Comparison of ENCODE assay signal across 18 cellular contexts in the genomic region with DNA sequence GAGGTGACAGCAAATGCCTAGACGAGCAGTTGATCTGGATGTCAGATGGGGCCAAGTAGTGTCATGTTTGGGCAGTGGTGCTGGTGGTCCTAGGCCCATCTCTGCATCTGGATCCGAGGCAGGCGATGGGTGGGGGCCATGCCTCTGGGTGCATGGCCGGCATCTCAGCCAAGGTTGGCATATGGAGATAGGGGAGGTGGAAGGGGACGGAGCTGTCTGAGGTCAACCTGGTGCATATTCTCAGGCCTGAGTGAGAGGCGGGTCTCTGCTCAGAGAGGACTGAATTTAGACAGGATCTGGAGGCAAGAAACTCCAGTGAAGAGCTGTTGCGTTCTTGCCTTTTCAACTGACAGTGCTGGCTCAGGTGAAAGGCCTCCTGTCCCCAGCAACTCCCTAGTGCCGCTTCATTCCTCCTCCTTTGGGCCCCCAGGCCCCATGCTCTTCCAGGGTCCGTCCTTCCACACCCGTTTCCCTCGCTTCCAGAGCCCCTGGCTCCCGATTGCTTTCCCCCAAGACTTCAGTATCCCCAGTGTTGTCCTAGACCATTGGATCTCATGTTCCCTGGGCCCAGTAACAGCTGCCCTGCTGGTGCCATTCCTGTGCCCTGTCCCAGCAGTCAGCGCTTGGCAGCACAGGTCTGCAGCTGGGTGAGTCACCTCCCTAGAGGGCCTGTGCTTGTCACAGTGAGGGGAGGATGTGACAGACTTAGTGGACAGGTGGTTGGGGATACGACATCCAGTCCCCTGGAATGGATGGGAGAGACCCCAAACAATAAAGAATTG. TPM values are rescaled to one million over a fixed set of nuclear protein-coding genes. Genes with fewer than 3 reads are reported as not detected.
DNase-seq lines count a peak whose midpoint lies in the region; ATAC-seq and TF ChIP-seq lines count a peak whose summit lies in the region.
"Had no signal": no experiment of that assay in that cellular context is flagged by ENCODE, and none has a peak within 500 bp of the region (broad histone marks: within the 10 kb centered on the region; RNA-seq: fewer than 3 reads in every experiment).

No MANE protein-coding gene starts in this region.

- no peaks in the 10 kb centered on the region for H3F3A ChIP-seq in PC-3 (ENCODE audit: low read length, unreplicated experiment)

- no peaks in the 10 kb centered on the region for H3K9me3 Mint-ChIP-seq in nephron progenitor cell

- no peak for TF ChIP-seq POLR2A in spleen (IDR thresholded peaks at IDR 0.05)

- peaks cover 68% of the 10 kb centered on the region for H3K36me3 Mint-ChIP-seq in nephron progenitor cell (ENCODE audit: low read depth)

- no peak overlapping the region for H3K4me2 ChIP-seq in PC-3 (ENCODE audit: low read length)
- H3K4me2 ChIP-seq: SK-N-SH had no signal

- peaks cover 47% of the 10 kb centered on the region for H3K4me1 Mint-ChIP-seq in nephron progenitor cell

- POLR2A ChIA-PET in PC-3 (lab: Charles Lee; ENCODE audit: unreplicated experiment) = no interaction called here

- ATAC-seq in PC-3 = peak; percentile 51
- ATAC-seq in HG03354 (IDR thresholded peaks at IDR 0.05; ENCODE audit: poor library complexity, severe bottlenecking, unreplicated experiment) = no peak
- ATAC-seq in HG02884 (IDR thresholded peaks at IDR 0.05; ENCODE audit: unreplicated experiment) = no peak

- H3K27me3 ChIP-seq in PC-3 (ENCODE audit: low read length) (no peaks in the 10 kb centered on the region), spleen (replicated peaks in 1 of 7) (no peaks in the 10 kb centered on the region)

- 0 out of 2 replicates have a peak, but pooled peaks have one; percentile 1 for TF ChIP-seq CTCF in GM12875 (IDR thresholded peaks at IDR 0.05; ENCODE audit: borderline replicate concordance, insufficient read depth, low read depth, low read length)
- TF ChIP-seq CTCF in PC-3 (conservative IDR thresholded peaks at IDR 0.05; ENCODE audit: low read depth, low read length) = no peak
- no peak for TF ChIP-seq CTCF in nephron progenitor cell (IDR thresholded peaks at IDR 0.05)
- no peak for TF ChIP-seq CTCF in spleen (IDR thresholded peaks at IDR 0.05 in 8 of 11, conservative IDR thresholded peaks at IDR 0.05 in 3 of 11)

- H3K36me3 ChIP-seq in PC-3 (ENCODE audit: low read depth, low read length) (peaks cover 2% of the 10 kb centered on the region; the same call in 1 of the 2 replicates), spleen (peaks cover 0 to 100% (median 53%) of the 10 kb centered on the region in 6 donors)

- no peaks in the 10 kb centered on the region for H3K4me1 ChIP-seq in PC-3 (ENCODE audit: insufficient read depth, low read length)
- H3K4me1 ChIP-seq in spleen = peaks cover 0 to 11% (median 2%) of the 10 kb centered on the region in 6 donors
- H3K4me1 ChIP-seq: HAP-1 had no signal

- H3K4me3 Mint-ChIP-seq in nephron progenitor cell = no peak overlapping the region

- DNase-seq in PC-3 (no peak), nephron progenitor cell (no peak), spleen (peak; percentile 51)
- DNase-seq in activated CD4-positive, alpha-beta T cell treated with anti-CD3 and anti-CD28 coated beads for 4 hours = no peak
- DNase-seq: DMS79; GM23248; KG1; NCI-H1694 treated with DMSO at 0.1 percent for 48 hours; NCI-H748 treated with DMSO at 0.1 percent for 48 hours; NK-92 treated with Interleukin-12 subunit alpha and Interleukin-12 subunit beta, amount 100 ng/mL, for 24 hours; SHP77 treated with DMSO at 0.1 percent for 48 hours; SK-N-SH had no signal

- no peaks in the 10 kb centered on the region for H4K20me1 ChIP-seq in PC-3 (ENCODE audit: low read length)

- H3K79me2 ChIP-seq in PC-3 (ENCODE audit: low read length) = no peaks in the 10 kb centered on the region

- H3K4me3 ChIP-seq in GM12875 (ENCODE audit: low read depth, low read length) (no peak overlapping the region), PC-3 (ENCODE audit: low read length) (no peak overlapping the region), spleen (no peak overlapping the region)
- H3K4me3 ChIP-seq: GM23248, HAP-1 had no signal

- no TSS peak for BruUV-seq in PC-3 (replicated peaks; lab: Mats Ljungman, UMichigan)

- peak overlapping the region; percentile 45 for H3K27ac Mint-ChIP-seq in nephron progenitor cell

- CTCF ChIA-PET in PC-3 (lab: Charles Lee) = interaction anchor here (0.6 kb wide), 1 partner anchor 35 kb away, joined by 5 read pairs; no protein-coding TSS in a partner anchor

- intact Hi-C loops in PC-3 (cut with micrococcal nuclease) (no loop called here), spleen (cut with DNase I; ENCODE audit: low total_unique reads) (no loop called here)

- no peak overlapping the region for H3K27ac ChIP-seq in PC-3 (ENCODE audit: low read length)
- no peak overlapping the region for H3K27ac ChIP-seq in spleen
- H3K27ac ChIP-seq: C4-2B, GM23248 had no signal

- WGBS in spleen, 5 donors = 92 to 97% (median 94%) methylated on average over 13 to 14 of the region's 14 CpGs

- H2AFZ ChIP-seq in PC-3 (ENCODE audit: low read length) = no peak overlapping the region
- H2AFZ ChIP-seq: GM23248 had no signal

- H3K27me3 Mint-ChIP-seq in nephron progenitor cell (ENCODE audit: low read depth, poor library complexity) = peaks cover 60% of the 10 kb centered on the region

- no peaks in the 10 kb centered on the region for H3K9me3 ChIP-seq in PC-3 (ENCODE audit: low read length)
- no peaks in the 10 kb centered on the region for H3K9me3 ChIP-seq in spleen
- H3K9me3 ChIP-seq: HAP-1, SK-N-SH had no signal

- H3K9ac ChIP-seq in PC-3 (ENCODE audit: low read length) = no peak overlapping the region
- H3K9ac ChIP-seq: GM23248, SK-N-SH had no signal

- H3K9me2 ChIP-seq in PC-3 (replicated peaks; ENCODE audit: low read length) = no peaks in the 10 kb centered on the region
- H3K9me2 ChIP-seq: SK-N-SH had no signal

RNA-seq across cellular contexts. Expression of gene GBX1, which starts 32.6 kb away (rescaled TPM):
- total RNA-seq in PC-3 (2014; rRNA removed) (not detected in 2 replicates), spleen (not detected)
- not detected for polyA plus RNA-seq in spleen
- total RNA-seq: GM23248, NCI-H460 had no signal
- polyA plus RNA-seq: GM23248, SK-N-SH had no signal

RNA-seq across cellular contexts. Expression of gene AGAP3, which starts 48.7 kb away (rescaled TPM):
- total RNA-seq in PC-3 (2014; rRNA removed) = 53.5 and 88.2 TPM in 2 replicates
- total RNA-seq in spleen = 10 to 100 TPM; 43.2 to 94.4 (median 73.0) TPM
- 10 to 100 TPM; 21.8 to 79.1 (median 51.2) TPM for polyA plus RNA-seq in spleen

RNA-seq across cellular contexts. Expression of gene TMUB1, which starts 51.6 kb away (rescaled TPM):
- 52.1 and 71.6 TPM in 2 replicates for total RNA-seq in PC-3 (2014; rRNA removed)
- 10 to 100 TPM; 27.1 to 47.8 (median 38.2) TPM for total RNA-seq in spleen
- polyA plus RNA-seq in spleen = 10 to 100 TPM; 43.0 to 73.4 (median 45.9) TPM

RNA-seq across cellular contexts. Expression of gene ASB10, which starts 52.1 kb away (rescaled TPM):
- total RNA-seq in PC-3 (2014; rRNA removed) (not detected in 2 replicates), spleen (not detected)
- polyA plus RNA-seq in spleen = not detected
- total RNA-seq: GM23248, NCI-H460 had no signal
- polyA plus RNA-seq: GM23248, SK-N-SH had no signal

RNA-seq across cellular contexts. Expression of gene FASTK, which starts 54.3 kb away (rescaled TPM):
- 163 and 211 TPM in 2 replicates for total RNA-seq in PC-3 (2014; rRNA removed)
- 100 to 1,000 TPM in 1 of 7 donors, 10 to 100 TPM in 6; 72.9 to 102 (median 77.6) TPM for total RNA-seq in spleen
- 100 to 1,000 TPM in 2 of 3 donors, 10 to 100 TPM in 1; 83.9 to 183 (median 136) TPM for polyA plus RNA-seq in spleen
